ENCODE assay signal across 30 cellular contexts in genomic region chr7:154886591-154886990, GRCh38.
"Had no signal": no experiment of that assay in that cellular context is flagged by ENCODE, and none has a peak within 500 bp of the region (broad histone marks: within the 10 kb centered on the region; RNA-seq: fewer than 3 reads in every experiment).

No MANE protein-coding gene starts in this region.

- H3K27ac ChIP-seq: brain microvascular endothelial cell, Peyer's patch, SK-N-MC had no signal

- H3K4me1 ChIP-seq: Peyer's patch had no signal

- DNase-seq: activated CD4-positive, alpha-beta T cell treated with anti-CD3 and anti-CD28 coated beads for 36 hours; activated CD4-positive, alpha-beta T cell treated with anti-CD3 and anti-CD28 coated beads, Interleukin-2, amount 10 ng/mL, durations not matched to agents 7 days and 5 days; activated CD4-positive, alpha-beta T cell treated with anti-CD3 and anti-CD28 coated beads, Interleukin-2, amount 50 U/mL, for 48 hours; activated CD8-positive, alpha-beta T cell treated with anti-CD3 and anti-CD28 coated beads, Interleukin-2, amount 10 ng/mL, durations not matched to agents 7 days and 5 days; activated gamma-delta T cell treated with Interleukin-2 at 50 U/mL for 16 hours; activated naive CD4-positive, alpha-beta T cell treated with anti-CD3 and anti-CD28 coated beads for 36 hours; activated T-cell treated with anti-CD3 and anti-CD28 coated beads for 4 hours; activated T-cell treated with anti-CD3 and anti-CD28 coated beads, Interleukin-2, amount 50 U/mL, for 4 hours; anterior cingulate cortex; brain microvascular endothelial cell; central memory CD4-positive, alpha-beta T cell; NCI-H1092; NCI-H1436 treated with DMSO at 0.1 percent for 48 hours; NCI-H1694 treated with DMSO at 0.1 percent for 48 hours; NCI-H2029; NCI-H2171; NCI-H510A; NCI-H526; NCI-H748 treated with DMSO at 0.1 percent for 48 hours; NK-92 treated with Interleukin-12 subunit alpha and Interleukin-12 subunit beta, amount 100 ng/mL, for 24 hours; PC-3; Peyer's patch; Right ventricle myocardium superior; RPMI8226 had no signal

- ATAC-seq: activated CD4-positive, alpha-beta T cell treated with anti-CD3 and anti-CD28 coated beads for 36 hours; activated CD4-positive, CD25-positive, alpha-beta regulatory T cell treated with anti-CD3 and anti-CD28 coated beads, Interleukin-2, amount 50 U/mL, for 24 hours; activated CD8-positive, alpha-beta T cell treated with anti-CD3 and anti-CD28 coated beads, Interleukin-2, amount 10 ng/mL, durations not matched to agents 7 days and 5 days; activated naive CD4-positive, alpha-beta T cell treated with anti-CD3 and anti-CD28 coated beads, Interleukin-2, amount 50 U/mL, for 72 hours; activated T-cell treated with anti-CD3 and anti-CD28 coated beads, Interleukin-2, amount 50 U/mL, for 4 hours; K562; PC-3; WTC11 had no signal

- H3K9me3 ChIP-seq: Peyer's patch had no signal

- FAIRE-seq: K562, TTC549 had no signal

- H3K27me3 ChIP-seq: brain microvascular endothelial cell, Peyer's patch had no signal

- H3K4me3 ChIP-seq: K562, Peyer's patch, SK-N-MC had no signal
